26 cellular contexts compared by ENCODE assay signal in the genomic region with DNA sequence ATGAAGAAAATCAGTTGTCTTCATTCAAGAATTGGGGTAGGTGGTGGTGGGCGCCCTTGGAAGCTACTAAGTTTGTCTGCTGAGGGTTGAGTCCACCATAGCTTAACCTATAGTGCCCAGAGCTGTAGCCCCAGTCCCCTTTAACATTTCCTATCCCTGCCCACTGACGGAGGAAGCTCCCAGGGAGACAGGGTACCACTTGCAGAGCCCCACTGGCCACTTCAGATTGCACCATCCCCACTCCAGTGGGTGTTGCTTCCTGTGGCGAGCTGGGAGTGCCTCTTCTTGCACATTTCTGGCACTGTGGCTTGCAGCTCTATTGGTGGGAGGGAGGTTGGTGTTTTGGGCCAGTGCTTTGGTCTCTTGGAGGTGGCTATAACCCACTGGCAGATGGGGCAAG. TPM values are rescaled to one million over a fixed set of nuclear protein-coding genes. Genes with fewer than 3 reads are reported as not detected.
DNase-seq lines count a peak whose midpoint lies in the region; ATAC-seq and TF ChIP-seq lines count a peak whose summit lies in the region.
"Had no signal": no experiment of that assay in that cellular context is flagged by ENCODE, and none has a peak within 500 bp of the region (broad histone marks: within the 10 kb centered on the region; RNA-seq: fewer than 3 reads in every experiment).

No MANE protein-coding gene starts in this region.

- peak overlapping the region; percentile 42 for H3K9ac ChIP-seq in Loucy (ENCODE audit: low read depth, low read length, poor library complexity, severe bottlenecking)

- peaks cover 74% of the 10 kb centered on the region for H3K4me1 Mint-ChIP-seq in activated CD4-positive, alpha-beta T cell treated with anti-CD3 and anti-CD28 coated beads, Interleukin-2, amount 10 ng/mL, durations not matched to agents 24 days and 14 days
- peaks cover 48 to 49% of the 10 kb centered on the region in 2 donors for H3K4me1 Mint-ChIP-seq in effector memory CD8-positive, alpha-beta T cell (ENCODE audit: low read depth in 2 of 2)
- peaks cover 74% of the 10 kb centered on the region for H3K4me1 Mint-ChIP-seq in stimulated activated effector memory CD8-positive, alpha-beta T cell treated with anti-CD3 and anti-CD28 coated beads, Interleukin-12 subunit alpha, Interleukin-12 subunit beta, amount 100 ng/mL, for 72 hours
- peaks cover 34% of the 10 kb centered on the region for H3K4me1 Mint-ChIP-seq in activated T-helper 17 cell treated with anti-CD3 and anti-CD28 coated beads, Interleukin-2, amount 50 U/mL, for 72 hours

- peak overlapping the region; percentile 26 for H3K4me3 ChIP-seq in Loucy (ENCODE audit: low read length, poor library complexity, severe bottlenecking)
- H3K4me3 ChIP-seq: A549, coronary artery, esophagus squamous epithelium, gastroesophageal sphincter, GM12878, psoas muscle had no signal

- no peaks in the 10 kb centered on the region; the same call in 1 of the 2 replicates for H3K36me3 ChIP-seq in Loucy (ENCODE audit: insufficient read depth, low read length)
- H3K36me3 ChIP-seq: esophagus squamous epithelium had no signal

- DNase-seq in activated CD4-positive, alpha-beta T cell treated with anti-CD3 and anti-CD28 coated beads, Interleukin-2, amount 10 ng/mL, durations not matched to agents 24 days and 14 days: peak; percentile 60
- DNase-seq in activated CD4-positive, alpha-beta T cell treated with anti-CD3 and anti-CD28 coated beads for 48 hours: no peak
- DNase-seq in effector memory CD8-positive, alpha-beta T cell: no peak
- no peak for DNase-seq in stimulated activated effector memory CD8-positive, alpha-beta T cell treated with anti-CD3 and anti-CD28 coated beads, Interleukin-12 subunit alpha, Interleukin-12 subunit beta, amount 100 ng/mL, for 72 hours (ENCODE audit: low spot score in 2 of 2)
- DNase-seq in NCI-H128 (lab: John Stamatoyannopoulos, UW; ENCODE audit: unreplicated experiment): no peak
- DNase-seq: activated CD4-positive, alpha-beta T cell treated with anti-CD3 and anti-CD28 coated beads for 1 hour; activated naive CD4-positive, alpha-beta T cell treated with Interleukin-2 at 50 U/mL for 16 hours; activated T-cell treated with anti-CD3 and anti-CD28 coated beads, Interleukin-2, amount 50 U/mL, for 4 hours; amniotic stem cell; BE2C; Calu3; endodermal cell; esophagus squamous epithelium; Karpas-422; NCI-H1417; NCI-H2081 treated with DMSO at 0.1 percent for 48 hours; NCI-H774; trophoblast cell had no signal

- no peak overlapping the region for H2AFZ ChIP-seq in Loucy (ENCODE audit: low read length)

- H3K4me2 ChIP-seq in Loucy (ENCODE audit: low read depth, low read length, poor library complexity, severe bottlenecking): peak overlapping the region; percentile 93
- H3K4me2 ChIP-seq: A549 had no signal

- intact Hi-C loops in activated CD4-positive, alpha-beta T cell treated with anti-CD3 and anti-CD28 coated beads, Interleukin-2, amount 10 ng/mL, durations not matched to agents 24 days and 14 days (cut with micrococcal nuclease): loop anchor here (5.0 kb wide), 3 partner anchors 178 to 1213 kb away; a partner anchor contains a TSS

- H3K4me3 Mint-ChIP-seq in activated CD4-positive, alpha-beta T cell treated with anti-CD3 and anti-CD28 coated beads, Interleukin-2, amount 10 ng/mL, durations not matched to agents 24 days and 14 days: no peak overlapping the region
- peak overlapping the region; percentile 64 to 77 for H3K4me3 Mint-ChIP-seq in effector memory CD8-positive, alpha-beta T cell
- H3K4me3 Mint-ChIP-seq in stimulated activated effector memory CD8-positive, alpha-beta T cell treated with anti-CD3 and anti-CD28 coated beads, Interleukin-12 subunit alpha, Interleukin-12 subunit beta, amount 100 ng/mL, for 72 hours: no peak overlapping the region
- H3K4me3 Mint-ChIP-seq in activated T-helper 17 cell treated with anti-CD3 and anti-CD28 coated beads, Interleukin-2, amount 50 U/mL, for 72 hours: no peak overlapping the region
- H3K4me3 Mint-ChIP-seq: activated T-cell treated with anti-CD3 and anti-CD28 coated beads, Interleukin-2, amount 50 U/mL, for 4 hours had no signal

- H3K9me3 Mint-ChIP-seq in activated CD4-positive, alpha-beta T cell treated with anti-CD3 and anti-CD28 coated beads, Interleukin-2, amount 10 ng/mL, durations not matched to agents 24 days and 14 days: peaks cover 3% of the 10 kb centered on the region
- no peaks in the 10 kb centered on the region for H3K9me3 Mint-ChIP-seq in effector memory CD8-positive, alpha-beta T cell
- no peaks in the 10 kb centered on the region for H3K9me3 Mint-ChIP-seq in stimulated activated effector memory CD8-positive, alpha-beta T cell treated with anti-CD3 and anti-CD28 coated beads, Interleukin-12 subunit alpha, Interleukin-12 subunit beta, amount 100 ng/mL, for 72 hours
- no peaks in the 10 kb centered on the region for H3K9me3 Mint-ChIP-seq in activated T-helper 17 cell treated with anti-CD3 and anti-CD28 coated beads, Interleukin-2, amount 50 U/mL, for 72 hours
- H3K9me3 Mint-ChIP-seq: activated T-cell treated with anti-CD3 and anti-CD28 coated beads, Interleukin-2, amount 50 U/mL, for 4 hours; endodermal cell had no signal

- no peak for ATAC-seq in effector memory CD8-positive, alpha-beta T cell (replicated peaks)
- no peak for ATAC-seq in stimulated activated effector memory CD8-positive, alpha-beta T cell treated with anti-CD3 and anti-CD28 coated beads, Interleukin-12 subunit alpha, Interleukin-12 subunit beta, amount 100 ng/mL, for 72 hours
- no peak for ATAC-seq in activated T-helper 17 cell treated with anti-CD3 and anti-CD28 coated beads, Interleukin-2, amount 50 U/mL, for 72 hours (replicated peaks)
- no peak for ATAC-seq in GM21515 (IDR thresholded peaks at IDR 0.05; ENCODE audit: unreplicated experiment)
- ATAC-seq: A549; activated T-cell treated with anti-CD3 and anti-CD28 coated beads, Interleukin-2, amount 50 U/mL, for 4 hours; gastroesophageal sphincter; GM12878; psoas muscle had no signal

- H4K20me1 ChIP-seq in Loucy (ENCODE audit: insufficient read depth, low read length, poor library complexity, severe bottlenecking): peaks cover 13% of the 10 kb centered on the region

- peaks cover 83% of the 10 kb centered on the region for H3K4me1 ChIP-seq in Loucy (ENCODE audit: insufficient read depth, low read length, poor library complexity, severe bottlenecking)

- no peaks in the 10 kb centered on the region for H3K27me3 ChIP-seq in Loucy (ENCODE audit: insufficient read depth, low read length, poor library complexity, severe bottlenecking)
- H3K27me3 ChIP-seq: BE2C, esophagus squamous epithelium, gastroesophageal sphincter had no signal

- no peak for TF ChIP-seq CTCF in Loucy (conservative IDR thresholded peaks at IDR 0.05; ENCODE audit: low read length)

- H3K79me2 ChIP-seq in Loucy (ENCODE audit: insufficient read depth, low read length): peaks cover 69% of the 10 kb centered on the region

- no peak overlapping the region for H3K27ac Mint-ChIP-seq in activated CD4-positive, alpha-beta T cell treated with anti-CD3 and anti-CD28 coated beads, Interleukin-2, amount 10 ng/mL, durations not matched to agents 24 days and 14 days
- H3K27ac Mint-ChIP-seq in effector memory CD8-positive, alpha-beta T cell: peak overlapping the region in 1 of 2 donors; percentile 42
- H3K27ac Mint-ChIP-seq in stimulated activated effector memory CD8-positive, alpha-beta T cell treated with anti-CD3 and anti-CD28 coated beads, Interleukin-12 subunit alpha, Interleukin-12 subunit beta, amount 100 ng/mL, for 72 hours: peak overlapping the region; percentile 14
- no peak overlapping the region for H3K27ac Mint-ChIP-seq in activated T-helper 17 cell treated with anti-CD3 and anti-CD28 coated beads, Interleukin-2, amount 50 U/mL, for 72 hours

- H3K9me2 ChIP-seq in Loucy (replicated peaks; ENCODE audit: low read depth, low read length): no peaks in the 10 kb centered on the region

- peaks cover 25% of the 10 kb centered on the region for H3K36me3 Mint-ChIP-seq in activated CD4-positive, alpha-beta T cell treated with anti-CD3 and anti-CD28 coated beads, Interleukin-2, amount 10 ng/mL, durations not matched to agents 24 days and 14 days (ENCODE audit: low read depth)
- H3K36me3 Mint-ChIP-seq in effector memory CD8-positive, alpha-beta T cell (ENCODE audit: insufficient read depth): peaks cover 3% of the 10 kb centered on the region
- peaks cover 18% of the 10 kb centered on the region for H3K36me3 Mint-ChIP-seq in stimulated activated effector memory CD8-positive, alpha-beta T cell treated with anti-CD3 and anti-CD28 coated beads, Interleukin-12 subunit alpha, Interleukin-12 subunit beta, amount 100 ng/mL, for 72 hours
- peaks cover 9% of the 10 kb centered on the region for H3K36me3 Mint-ChIP-seq in activated T-helper 17 cell treated with anti-CD3 and anti-CD28 coated beads, Interleukin-2, amount 50 U/mL, for 72 hours (ENCODE audit: low read depth)

- no peaks in the 10 kb centered on the region for H3K9me3 ChIP-seq in Loucy (ENCODE audit: insufficient read depth, low read depth, low read length)
- H3K9me3 ChIP-seq: A549, BE2C, esophagus squamous epithelium, gastroesophageal sphincter, psoas muscle had no signal

- H3F3A ChIP-seq in Loucy (ENCODE audit: low read depth): no peaks in the 10 kb centered on the region

- peaks cover 2% of the 10 kb centered on the region for H3K27me3 Mint-ChIP-seq in activated CD4-positive, alpha-beta T cell treated with anti-CD3 and anti-CD28 coated beads, Interleukin-2, amount 10 ng/mL, durations not matched to agents 24 days and 14 days
- H3K27me3 Mint-ChIP-seq in effector memory CD8-positive, alpha-beta T cell: no peaks in the 10 kb centered on the region
- H3K27me3 Mint-ChIP-seq in activated T-helper 17 cell treated with anti-CD3 and anti-CD28 coated beads, Interleukin-2, amount 50 U/mL, for 72 hours: no peaks in the 10 kb centered on the region

RNA-seq across cellular contexts. Expression of a gene that starts 2.7 kb away (rescaled TPM):
- 10.7 and 11.7 TPM in 2 replicates for total RNA-seq in activated CD4-positive, alpha-beta T cell treated with anti-CD3 and anti-CD28 coated beads, Interleukin-2, amount 10 ng/mL, durations not matched to agents 24 days and 14 days
- 10 to 100 TPM in 1 of 2 donors, 1 to 10 TPM in 1; 5.7 to 11.4 TPM for total RNA-seq in activated T-helper 17 cell treated with anti-CD3 and anti-CD28 coated beads, Interleukin-2, amount 50 U/mL, for 72 hours

Comparison
In these comparisons a context has a peak if more than half of its experiments do, and no peak if none do; other contexts are left out.
1. H3K4me3 Mint-ChIP-seq: peak in effector memory CD8-positive, alpha-beta T cell (2 of 2); none in activated CD4-positive, alpha-beta T cell treated with anti-CD3 and anti-CD28 coated beads, Interleukin-2, amount 10 ng/mL, durations not matched to agents 24 days and 14 days (single experiment), stimulated activated effector memory CD8-positive, alpha-beta T cell treated with anti-CD3 and anti-CD28 coated beads, Interleukin-12 subunit alpha, Interleukin-12 subunit beta, amount 100 ng/mL, for 72 hours (single experiment) and activated T-helper 17 cell treated with anti-CD3 and anti-CD28 coated beads, Interleukin-2, amount 50 U/mL, for 72 hours (single experiment).